28 cellular contexts compared by ENCODE assay signal in genomic region chr5:32264954-32265572, GRCh38.
"Had no signal": no experiment of that assay in that cellular context is flagged by ENCODE, and none has a peak within 500 bp of the region (broad histone marks: within the 10 kb centered on the region; RNA-seq: fewer than 3 reads in every experiment).

No MANE protein-coding gene starts in this region.

- H3K9me3 Mint-ChIP-seq: activated naive CD4-positive, alpha-beta T cell treated with anti-CD3 and anti-CD28 coated beads for 36 hours; activated naive CD8-positive, alpha-beta T cell treated with anti-CD3 and anti-CD28 coated beads for 36 hours; endodermal cell had no signal

- H3K4me3 Mint-ChIP-seq: activated naive CD4-positive, alpha-beta T cell treated with anti-CD3 and anti-CD28 coated beads for 36 hours; activated naive CD8-positive, alpha-beta T cell treated with anti-CD3 and anti-CD28 coated beads for 36 hours; activated T-helper 1 cell treated with anti-CD3 and anti-CD28 coated beads, Interleukin-12 subunit alpha, Interleukin-12 subunit beta, Interleukin-2, Interleukin-4 antibody, amounts not matched to agents 30 ng/mL and 10 ng/mL and 1 ng/mL, durations not matched to agents 14 hours and 24 hours and 36 hours; endodermal cell; stimulated activated naive B cell treated with anti-CD40 and anti-IgM and Interleukin-4, amounts not matched to agents 10 μg/mL and 1 μg/mL and 100 μg/mL, for 72 hours had no signal

- H3K27ac ChIP-seq: adrenal gland, esophagus muscularis mucosa, foreskin keratinocyte, heart left ventricle, ovary, prostate gland, thyroid gland, upper lobe of left lung, vagina, WERI-Rb-1 had no signal

- DNase-seq: activated CD4-positive, alpha-beta T cell treated with anti-CD3 and anti-CD28 coated beads for 48 hours; activated CD4-positive, alpha-beta T cell treated with anti-CD3 and anti-CD28 coated beads, Interleukin-2, amount 50 U/mL, for 48 hours; activated CD8-positive, alpha-beta memory T cell treated with anti-CD3 and anti-CD28 coated beads, Interleukin-2, amount 50 U/mL, for 4 hours; activated effector memory CD4-positive, alpha-beta T cell treated with anti-CD3 and anti-CD28 coated beads, Interleukin-2, amount 50 U/mL, for 16 hours; activated naive CD4-positive, alpha-beta T cell treated with anti-CD3 and anti-CD28 coated beads for 36 hours; activated naive CD8-positive, alpha-beta T cell treated with anti-CD3 and anti-CD28 coated beads for 36 hours; activated T-cell treated with anti-CD3 and anti-CD28 coated beads, Interleukin-2, amount 50 U/mL, for 1 hour; adrenal gland; aorta; endodermal cell; foreskin keratinocyte; heart left ventricle; ovary; stimulated activated CD4-positive, alpha-beta T cell treated with anti-CD3 and anti-CD28 coated beads, Interleukin-15, amount 100 ng/mL, for 24 hours; stimulated activated CD4-positive, alpha-beta T cell treated with anti-CD3 and anti-CD28 coated beads, Interleukin-2, amount 100 ng/mL, for 24 hours; stimulated activated naive B cell treated with anti-CD40 and anti-IgM and Interleukin-4, amounts not matched to agents 10 μg/mL and 1 μg/mL and 100 μg/mL, for 72 hours; stomach; T-helper 9 cell; thyroid gland; upper lobe of left lung; WERI-Rb-1 had no signal

- FAIRE-seq: TTC549 had no signal

- H3K27ac Mint-ChIP-seq: activated naive CD4-positive, alpha-beta T cell treated with anti-CD3 and anti-CD28 coated beads for 36 hours; activated naive CD8-positive, alpha-beta T cell treated with anti-CD3 and anti-CD28 coated beads for 36 hours; activated T-helper 1 cell treated with anti-CD3 and anti-CD28 coated beads, Interleukin-12 subunit alpha, Interleukin-12 subunit beta, Interleukin-2, Interleukin-4 antibody, amounts not matched to agents 30 ng/mL and 10 ng/mL and 1 ng/mL, durations not matched to agents 14 hours and 24 hours and 36 hours; stimulated activated naive B cell treated with anti-CD40 and anti-IgM and Interleukin-4, amounts not matched to agents 10 μg/mL and 1 μg/mL and 100 μg/mL, for 72 hours had no signal

- H3K9me3 ChIP-seq: adrenal gland, body of pancreas, esophagus muscularis mucosa, heart left ventricle, ovary, prostate gland, stomach, thyroid gland, upper lobe of left lung, vagina had no signal

- H3K36me3 ChIP-seq: ovary had no signal

- ATAC-seq: activated CD4-positive, CD25-positive, alpha-beta regulatory T cell treated with anti-CD3 and anti-CD28 coated beads, Interleukin-2, amount 50 U/mL, for 24 hours; body of pancreas; foreskin keratinocyte; stimulated activated naive B cell treated with anti-CD40 and anti-IgM and Interleukin-4, amounts not matched to agents 10 μg/mL and 1 μg/mL and 100 μg/mL, for 72 hours had no signal

- H3K4me1 ChIP-seq: foreskin keratinocyte, prostate gland, upper lobe of left lung had no signal

- H3K4me3 ChIP-seq: adrenal gland, body of pancreas, esophagus muscularis mucosa, heart left ventricle, ovary, prostate gland, stomach, thyroid gland, upper lobe of left lung, vagina had no signal

- H3K27me3 ChIP-seq: adrenal gland, body of pancreas, esophagus muscularis mucosa, foreskin keratinocyte, heart left ventricle, ovary, stomach, thyroid gland, upper lobe of left lung, vagina had no signal

- H3K27me3 Mint-ChIP-seq: activated naive CD8-positive, alpha-beta T cell treated with anti-CD3 and anti-CD28 coated beads for 36 hours; stimulated activated naive B cell treated with anti-CD40 and anti-IgM and Interleukin-4, amounts not matched to agents 10 μg/mL and 1 μg/mL and 100 μg/mL, for 72 hours had no signal
